9 cellular contexts compared by ENCODE assay signal in genomic region chr20:45052698-45053440, GRCh38. TPM values are rescaled to one million over a fixed set of nuclear protein-coding genes. Genes with fewer than 3 reads are reported as not detected.
DNase-seq lines count a peak whose midpoint lies in the region; ATAC-seq and TF ChIP-seq lines count a peak whose summit lies in the region.
"Had no signal": no experiment of that assay in that cellular context is flagged by ENCODE, and none has a peak within 500 bp of the region (broad histone marks: within the 10 kb centered on the region; RNA-seq: fewer than 3 reads in every experiment).

No MANE protein-coding gene starts in this region.

- H2BK15ac ChIP-seq in IMR-90 (ENCODE audit: low read depth, low read length) = peak overlapping the region; percentile 73; the same call in 1 of the 3 replicates

- CTCF ChIA-PET in activated CD4-positive, alpha-beta T cell treated with anti-CD3 and anti-CD28 coated beads for 36 hours (lab: Charles Lee) = interaction anchor here (0.9 to 7.4 kb wide), 6 partner anchors 10 to 42 kb away, joined by 3 to 77 read pairs (median 4); no protein-coding TSS in a partner anchor
- CTCF ChIA-PET in IMR-90 (lab: Yijun Ruan, JAX) = interaction anchor here (0.6 to 3.0 kb wide), 5 partner anchors 9 to 75 kb away, joined by 3 to 18 read pairs (median 3); no protein-coding TSS in a partner anchor
- CTCF ChIA-PET in naive thymus-derived CD4-positive, alpha-beta T cell (lab: Charles Lee) = interaction anchor here (0.6 to 0.8 kb wide), 3 partner anchors 9 to 311 kb away, joined by 3 to 5 read pairs (median 3); no protein-coding TSS in a partner anchor

- H2BK20ac ChIP-seq in IMR-90 (ENCODE audit: low read depth, low read length) = peak overlapping the region; percentile 58; the same call in 1 of the 2 replicates

- H3K14ac ChIP-seq in IMR-90 (replicated peaks; ENCODE audit: low read depth, low read length) = no peak overlapping the region; the same call in 1 of the 2 replicates

- peaks cover 54% of the 10 kb centered on the region for H3K36me3 Mint-ChIP-seq in activated CD4-positive, alpha-beta T cell treated with anti-CD3 and anti-CD28 coated beads for 36 hours (ENCODE audit: low read depth)
- peaks cover 11 to 48% (median 22%) of the 10 kb centered on the region in 5 donors for H3K36me3 Mint-ChIP-seq in naive thymus-derived CD4-positive, alpha-beta T cell
- H3K36me3 Mint-ChIP-seq in nephron progenitor cell (ENCODE audit: low read depth) = peaks cover 8% of the 10 kb centered on the region

- H3K4me2 ChIP-seq in IMR-90 (ENCODE audit: low read depth, low read length) = peak overlapping the region; percentile 58; the same call in 1 of the 2 replicates

- H2AK9ac ChIP-seq in IMR-90 (replicated peaks; ENCODE audit: low read depth, low read length, poor library complexity) = no peak overlapping the region

- peak overlapping the region; percentile 58 for H4K91ac ChIP-seq in IMR-90 (ENCODE audit: insufficient read depth, low read depth, low read length)

- H4K8ac ChIP-seq in IMR-90 (ENCODE audit: low read depth in 2 of 2, low read length in 2 of 2) = peak overlapping the region; percentile 22 to 65

- peaks cover 77% of the 10 kb centered on the region for H3K4me1 Mint-ChIP-seq in activated CD4-positive, alpha-beta T cell treated with anti-CD3 and anti-CD28 coated beads for 36 hours
- H3K4me1 Mint-ChIP-seq in naive thymus-derived CD4-positive, alpha-beta T cell = peaks cover 64 to 96% (median 90%) of the 10 kb centered on the region in 7 donors
- peaks cover 11% of the 10 kb centered on the region for H3K4me1 Mint-ChIP-seq in nephron progenitor cell

- intact Hi-C loops in activated CD4-positive, alpha-beta T cell treated with anti-CD3 and anti-CD28 coated beads for 36 hours (cut with DNase I, micrococcal nuclease) = no loop called here
- intact Hi-C loops in IMR-90 (cut with micrococcal nuclease) = loop anchor here (5.0 kb wide), 2 partner anchors 34 to 719 kb away; no protein-coding TSS in a partner anchor
- intact Hi-C loops in naive thymus-derived CD4-positive, alpha-beta T cell (cut with micrococcal nuclease) = loop anchor here (2.0 kb wide), 2 partner anchors 16 to 44 kb away; no protein-coding TSS in a partner anchor

- 0 out of 2 replicates have a peak, but pooled peaks cover 5% of the 10 kb centered on the region for H3K9me1 ChIP-seq in IMR-90 (ENCODE audit: insufficient read depth, low read length)

- POLR2A ChIA-PET in activated CD4-positive, alpha-beta T cell treated with anti-CD3 and anti-CD28 coated beads for 36 hours (lab: Charles Lee) = interaction anchor here (1.1 kb wide), 1 partner anchor 11 kb away, joined by 3 read pairs; no protein-coding TSS in a partner anchor
- POLR2A ChIA-PET in IMR-90 (lab: Charles Lee; ENCODE audit: unreplicated experiment) = interaction anchor here (0.6 kb wide), 1 partner anchor 789 kb away, joined by 3 read pairs; no protein-coding TSS in a partner anchor
- POLR2A ChIA-PET in naive thymus-derived CD4-positive, alpha-beta T cell (lab: Charles Lee) = interaction anchor here (0.8 kb wide), 1 partner anchor 9 kb away, joined by 4 read pairs; no protein-coding TSS in a partner anchor

- dilution Hi-C loops in IMR-90 (cut with HindIII; ENCODE audit: low sequenced_read_pairs, unreplicated experiment) = no loop called here

- 71% methylated on average over 1 of the region's 8 CpGs; no CpG with 5 or more reads in 1 of the 2 experiments for WGBS in IMR-90 (ENCODE audit: extremely low coverage in 2 of 2, insufficient read length in 1 of 2), 2 experiments

- H3K27me3 Mint-ChIP-seq in activated CD4-positive, alpha-beta T cell treated with anti-CD3 and anti-CD28 coated beads for 36 hours = no peaks in the 10 kb centered on the region
- H3K27me3 Mint-ChIP-seq in naive thymus-derived CD4-positive, alpha-beta T cell = no peaks in the 10 kb centered on the region
- no peaks in the 10 kb centered on the region for H3K27me3 Mint-ChIP-seq in nephron progenitor cell (ENCODE audit: low read depth, poor library complexity)

- TF ChIP-seq POLR2A in IMR-90 (IDR thresholded peaks at IDR 0.05; ENCODE audit: low read depth, low read length) = no peak

- H3K56ac ChIP-seq in IMR-90 (ENCODE audit: extremely low read depth, insufficient read depth, low read length) = 0 out of 2 replicates have a peak overlapping the region, but pooled peaks have one; percentile 45

- peaks cover 3% of the 10 kb centered on the region; the same call in 1 of the 2 replicates for H3K36me3 ChIP-seq in IMR-90 (ENCODE audit: control insufficient read depth, insufficient read depth, low read length)
- H3K36me3 ChIP-seq in naive thymus-derived CD4-positive, alpha-beta T cell (ENCODE audit: control insufficient read depth in 2 of 3, insufficient read depth in 3 of 3, low read length in 3 of 3) = peaks cover 9 to 61% (median 16%) of the 10 kb centered on the region in 3 experiments

- DNase-seq in activated CD4-positive, alpha-beta T cell treated with anti-CD3 and anti-CD28 coated beads for 36 hours = no peak
- no peak for DNase-seq in activated CD4-positive, alpha-beta T cell treated with anti-CD3 and anti-CD28 coated beads for 1 hour
- DNase-seq in IMR-90 = peak; percentile 81
- peak in 5 of 9 donors; percentile 12 to 25 (median 17) for DNase-seq in naive thymus-derived CD4-positive, alpha-beta T cell
- DNase-seq in NCI-H2171 treated with DMSO at 0.1 percent for 48 hours (lab: John Stamatoyannopoulos, UW) = no peak
- DNase-seq in NCI-H146 treated with DMSO at 0.1 percent for 48 hours (lab: John Stamatoyannopoulos, UW; ENCODE audit: unreplicated experiment) = no peak
- DNase-seq in nephron progenitor cell = no peak

- H3K4ac ChIP-seq in IMR-90 (ENCODE audit: low read depth, low read length) = peak overlapping the region; percentile 26; the same call in 1 of the 2 replicates

- no peak overlapping the region for H3K4me3 ChIP-seq in IMR-90 (ENCODE audit: insufficient read depth, low read depth, low read length)
- no peak overlapping the region for H3K4me3 ChIP-seq in naive thymus-derived CD4-positive, alpha-beta T cell (ENCODE audit: low read length)

- H4K5ac ChIP-seq in IMR-90 (ENCODE audit: low read depth, low read length) = peak overlapping the region; percentile 92; the same call in 1 of the 2 replicates

- H3K9ac ChIP-seq in IMR-90 (ENCODE audit: low read depth, low read length) = no peak overlapping the region

- no peaks in the 10 kb centered on the region for H3K9me3 ChIP-seq in IMR-90 (ENCODE audit: control insufficient read depth, insufficient read depth, low read length)
- no peaks in the 10 kb centered on the region for H3K9me3 ChIP-seq in naive thymus-derived CD4-positive, alpha-beta T cell (ENCODE audit: control insufficient read depth in 2 of 3, low read length in 3 of 3)

- no peak overlapping the region for H2AFZ ChIP-seq in IMR-90 (replicated peaks; ENCODE audit: low read length, poor library complexity)

- peak overlapping the region; percentile 29; the same call in 1 of the 2 replicates for H3K23ac ChIP-seq in IMR-90 (ENCODE audit: low read depth, low read length)

- H2AK5ac ChIP-seq in IMR-90 (ENCODE audit: low read depth, low read length) = no peak overlapping the region

- peak; percentile 59 for ATAC-seq in activated CD4-positive, alpha-beta T cell treated with anti-CD3 and anti-CD28 coated beads for 36 hours
- ATAC-seq in IMR-90 (ENCODE audit: low read depth) = peak; percentile 92
- peak; percentile 83 for ATAC-seq in naive thymus-derived CD4-positive, alpha-beta T cell

- BruUV-seq in IMR-90 (replicated peaks; lab: Mats Ljungman, UMichigan) = no TSS peak

- no peak for TF ChIP-seq RAD21 in IMR-90 (IDR thresholded peaks at IDR 0.05; ENCODE audit: low read length)

- H3K27ac Mint-ChIP-seq in activated CD4-positive, alpha-beta T cell treated with anti-CD3 and anti-CD28 coated beads for 36 hours = peak overlapping the region; percentile 73
- H3K27ac Mint-ChIP-seq in naive thymus-derived CD4-positive, alpha-beta T cell = peak overlapping the region; percentile 17 to 89 (median 79)
- H3K27ac Mint-ChIP-seq in nephron progenitor cell = no peak overlapping the region

- no peak overlapping the region for H3K4me3 Mint-ChIP-seq in activated CD4-positive, alpha-beta T cell treated with anti-CD3 and anti-CD28 coated beads for 36 hours
- H3K4me3 Mint-ChIP-seq in naive thymus-derived CD4-positive, alpha-beta T cell = peak overlapping the region in 9 of 10 donors; percentile 17 to 61 (median 46)
- H3K4me3 Mint-ChIP-seq in nephron progenitor cell = no peak overlapping the region

- TF ChIP-seq CTCF in IMR-90 (conservative IDR thresholded peaks at IDR 0.05; ENCODE audit: low read depth, low read length) = no peak
- no peak for TF ChIP-seq CTCF in nephron progenitor cell (IDR thresholded peaks at IDR 0.05)

- H3K18ac ChIP-seq in IMR-90 (ENCODE audit: low read depth, low read length) = peak overlapping the region; percentile 93; the same call in 1 of the 2 replicates

- H2BK120ac ChIP-seq in IMR-90 (ENCODE audit: low read depth, low read length) = peak overlapping the region; percentile 64; the same call in 1 of the 2 replicates

- H4K20me1 ChIP-seq in IMR-90 (ENCODE audit: insufficient read depth, low read length) = no peaks in the 10 kb centered on the region

- H3K9me3 Mint-ChIP-seq in activated CD4-positive, alpha-beta T cell treated with anti-CD3 and anti-CD28 coated beads for 36 hours (ENCODE audit: low read depth) = no peaks in the 10 kb centered on the region
- no peaks in the 10 kb centered on the region for H3K9me3 Mint-ChIP-seq in naive thymus-derived CD4-positive, alpha-beta T cell
- no peaks in the 10 kb centered on the region for H3K9me3 Mint-ChIP-seq in nephron progenitor cell

- peak overlapping the region; percentile 85 for H2BK5ac ChIP-seq in IMR-90 (ENCODE audit: low read depth, low read length, poor library complexity, severe bottlenecking)

- peaks cover 11 to 20% of the 10 kb centered on the region in 2 experiments; a peak in 3 of 4 replicates for H3K79me1 ChIP-seq in IMR-90 (ENCODE audit: low read depth in 1 of 2, low read length in 2 of 2)

- no peaks in the 10 kb centered on the region for H3K27me3 ChIP-seq in IMR-90 (ENCODE audit: control insufficient read depth, insufficient read depth, low read length)
- no peaks in the 10 kb centered on the region for H3K27me3 ChIP-seq in naive thymus-derived CD4-positive, alpha-beta T cell (ENCODE audit: control insufficient read depth in 2 of 2, insufficient read depth in 2 of 2, low read length in 2 of 2)

- peak overlapping the region; percentile 44; the same call in 1 of the 2 replicates for H3K27ac ChIP-seq in IMR-90 (ENCODE audit: insufficient read depth, low read length)
- H3K27ac ChIP-seq in angular gyrus (ENCODE audit: low read depth, low read length) = peak overlapping the region; percentile 83
- H3K27ac ChIP-seq in naive thymus-derived CD4-positive, alpha-beta T cell (ENCODE audit: low read depth, low read length) = peak overlapping the region; percentile 43
- H3K27ac ChIP-seq: C4-2B had no signal

- in situ Hi-C loops in IMR-90 (cut with MboI; ENCODE audit: low sequenced_read_pairs) = no loop called here

- H3K4me1 ChIP-seq in IMR-90 (ENCODE audit: control insufficient read depth, insufficient read depth, low read length) = peaks cover 14% of the 10 kb centered on the region
- peaks cover 48 to 56% of the 10 kb centered on the region in 2 donors for H3K4me1 ChIP-seq in naive thymus-derived CD4-positive, alpha-beta T cell (ENCODE audit: control insufficient read depth in 2 of 2, insufficient read depth in 2 of 2, low read length in 2 of 2)

RNA-seq across cellular contexts. Expression of gene KCNS1, which starts 48.1 kb away (rescaled TPM):
- total RNA-seq in activated CD4-positive, alpha-beta T cell treated with anti-CD3 and anti-CD28 coated beads for 36 hours = under 1 TPM; 0.66 to 0.79 TPM
- total RNA-seq in IMR-90 (2012; rRNA removed) = 0.54 and 0.56 TPM in 2 replicates
- 0.46 and 0.62 TPM in 2 replicates for polyA plus RNA-seq in IMR-90 (2012; rRNA removed)
- 0.48 and 0.85 TPM in 2 replicates for polyA plus RNA-seq in IMR-90 (2012; cell fraction: cytosol; rRNA removed)
- polyA plus RNA-seq in IMR-90 (2012; cell fraction: nucleus; rRNA removed; ENCODE audit: low replicate concordance) = 0.33 and 0.55 TPM in 2 replicates
- total RNA-seq in naive thymus-derived CD4-positive, alpha-beta T cell = under 1 TPM in 1 of 5 experiments, not detected in 4; 0.12 TPM
- under 1 TPM; 0.07 to 0.08 TPM for polyA plus RNA-seq in naive thymus-derived CD4-positive, alpha-beta T cell

Comparison
In these comparisons a context has a peak if more than half of its experiments do, and no peak if none do; other contexts are left out.
1. DNase-seq: peak in IMR-90 (single experiment) and naive thymus-derived CD4-positive, alpha-beta T cell (5 of 9); none in activated CD4-positive, alpha-beta T cell treated with anti-CD3 and anti-CD28 coated beads for 36 hours (single experiment), activated CD4-positive, alpha-beta T cell treated with anti-CD3 and anti-CD28 coated beads for 1 hour (single experiment), NCI-H2171 treated with DMSO at 0.1 percent for 48 hours (single experiment), NCI-H146 treated with DMSO at 0.1 percent for 48 hours (single experiment) and nephron progenitor cell (single experiment).
2. H3K4me3 Mint-ChIP-seq: peak in naive thymus-derived CD4-positive, alpha-beta T cell (9 of 10); none in activated CD4-positive, alpha-beta T cell treated with anti-CD3 and anti-CD28 coated beads for 36 hours (single experiment) and nephron progenitor cell (single experiment).
3. intact Hi-C loops: an anchor here in IMR-90 (5.0 kb wide) and naive thymus-derived CD4-positive, alpha-beta T cell (2.0 kb wide); none called in activated CD4-positive, alpha-beta T cell treated with anti-CD3 and anti-CD28 coated beads for 36 hours.
4. Peak in every context shown above with its lines, with median percentiles within 50 percentile points of each other: ATAC-seq and H3K27ac ChIP-seq.